ENCODE assay signal across 15 cellular contexts in genomic region chr10:33900591-33900990, GRCh38.
A peak's percentile ranks its signal among the peaks of the same experiment; 100 is the strongest.
DNase-seq lines count a peak whose midpoint lies in the region; ATAC-seq and TF ChIP-seq lines count a peak whose summit lies in the region.
"Had no signal": no experiment of that assay in that cellular context is flagged by ENCODE, and none has a peak within 500 bp of the region (broad histone marks: within the 10 kb centered on the region; RNA-seq: fewer than 3 reads in every experiment).

No MANE protein-coding gene starts in this region.

- H3K79me2 ChIP-seq in PC-9 (ENCODE audit: low read depth): no peaks in the 10 kb centered on the region

- 49% methylated on average over 2 of the region's 2 CpGs for WGBS in prostate gland

- TF ChIP-seq POLR2A in prostate gland (IDR thresholded peaks at IDR 0.05): no peak

- H3K27me3 ChIP-seq in PC-9 (ENCODE audit: insufficient read depth, low read depth) (no peaks in the 10 kb centered on the region), prostate gland (replicated peaks; ENCODE audit: insufficient read depth) (no peaks in the 10 kb centered on the region)

- intact Hi-C loops in PC-9 (cut with micrococcal nuclease; ENCODE audit: unreplicated experiment) (no loop called here), prostate gland (cut with DNase I) (no loop called here)

- H3K27ac ChIP-seq in PC-9: peak overlapping the region; percentile 66; the same call in 1 of the 2 replicates
- H3K27ac ChIP-seq in prostate gland: peak overlapping the region in 1 of 2 donors; percentile 25

- CTCF ChIA-PET in PC-9 (lab: Charles Lee): no interaction called here

- DNase-seq in PC-9 (no peak), chondrocyte (ENCODE audit: low spot score) (no peak), hepatic stellate cell (ENCODE audit: low spot score) (peak; percentile 11), stromal cell of bone marrow (ENCODE audit: low read depth) (peak; percentile 65), omental fat pad (ENCODE audit: low spot score) (no peak), prostate gland (ENCODE audit: low spot score) (no peak), immature natural killer cell (no peak)
- DNase-seq: activated CD4-positive, alpha-beta T cell treated with anti-CD3 and anti-CD28 coated beads for 48 hours; activated T-cell treated with anti-CD3 and anti-CD28 coated beads, Interleukin-2, amount 50 U/mL, for 48 hours; COR-L47; Kasumi-1; NCI-H2081 treated with DMSO at 0.1 percent for 48 hours; retina had no signal

- no TSS peak for BruUV-seq in PC-9 (replicated peaks; lab: Mats Ljungman, UMichigan)

- H3K36me3 Mint-ChIP-seq in chondrocyte (ENCODE audit: low read depth) (peaks cover 1% of the 10 kb centered on the region), immature natural killer cell (no peaks in the 10 kb centered on the region)

- H3K27ac Mint-ChIP-seq in chondrocyte (ENCODE audit: unreplicated experiment) (peak overlapping the region; percentile 83), immature natural killer cell (no peak overlapping the region)

- H3K9me2 ChIP-seq in PC-9 (ENCODE audit: insufficient read depth): no peaks in the 10 kb centered on the region

- TF ChIP-seq CTCF in PC-9 (conservative IDR thresholded peaks at IDR 0.05) (no peak), chondrocyte (IDR thresholded peaks at IDR 0.05) (no peak), omental fat pad (IDR thresholded peaks at IDR 0.05) (no peak), prostate gland (IDR thresholded peaks at IDR 0.05) (no peak)

- H3K4me2 ChIP-seq in PC-9: peak overlapping the region; percentile 61

- H3F3A ChIP-seq in PC-9 (ENCODE audit: insufficient read depth, low read depth): 0 out of 2 replicates have a peak, but pooled peaks cover 6% of the 10 kb centered on the region

- H3K4me1 Mint-ChIP-seq in chondrocyte (ENCODE audit: low read depth): peaks cover 41% of the 10 kb centered on the region
- no peaks in the 10 kb centered on the region for H3K4me1 Mint-ChIP-seq in immature natural killer cell

- ATAC-seq in omental fat pad (ENCODE audit: low FRiP score): no peak
- ATAC-seq: mucosa of descending colon had no signal

- H3K9me3 Mint-ChIP-seq in chondrocyte (ENCODE audit: low read depth) (peaks cover 9% of the 10 kb centered on the region), immature natural killer cell (peaks cover 0 to 3% (median 0%) of the 10 kb centered on the region in 6 donors)

- no peak overlapping the region for H2AFZ ChIP-seq in PC-9

- H3K36me3 ChIP-seq in PC-9 (ENCODE audit: low read depth) (no peaks in the 10 kb centered on the region), prostate gland (no peaks in the 10 kb centered on the region)
- H3K36me3 ChIP-seq: thoracic aorta had no signal

- H3K4me1 ChIP-seq in PC-9 (replicated peaks; ENCODE audit: insufficient read depth) (peaks cover 26% of the 10 kb centered on the region), prostate gland (replicated peaks) (no peaks in the 10 kb centered on the region)

- H3K4me3 ChIP-seq in PC-9 (no peak overlapping the region), prostate gland (no peak overlapping the region)
- H3K4me3 ChIP-seq: mucosa of descending colon, thoracic aorta had no signal

- no peaks in the 10 kb centered on the region for H3K27me3 Mint-ChIP-seq in chondrocyte (ENCODE audit: low read depth)
- H3K27me3 Mint-ChIP-seq in immature natural killer cell (ENCODE audit: low read depth in 3 of 3): peaks cover 7 to 13% (median 8%) of the 10 kb centered on the region in 3 donors

- H3K4me3 Mint-ChIP-seq in chondrocyte (ENCODE audit: unreplicated experiment) (no peak overlapping the region), immature natural killer cell (no peak overlapping the region)

- H4K20me1 ChIP-seq in PC-9 (ENCODE audit: insufficient read depth): no peaks in the 10 kb centered on the region

- POLR2A ChIA-PET in PC-9 (lab: Charles Lee; ENCODE audit: unreplicated experiment): no interaction called here

- H3K9me3 ChIP-seq in PC-9 (ENCODE audit: insufficient read depth, low read depth) (no peaks in the 10 kb centered on the region), prostate gland (no peaks in the 10 kb centered on the region)
- H3K9me3 ChIP-seq: mucosa of descending colon, thoracic aorta had no signal

Comparison
In these comparisons a context has a peak if more than half of its experiments do, and no peak if none do; other contexts are left out.
1. DNase-seq: peak in hepatic stellate cell (single experiment) and stromal cell of bone marrow (single experiment); none in PC-9 (0 of 2), chondrocyte (single experiment), omental fat pad (single experiment), prostate gland (single experiment) and immature natural killer cell (0 of 3).